In the genomic region with DNA sequence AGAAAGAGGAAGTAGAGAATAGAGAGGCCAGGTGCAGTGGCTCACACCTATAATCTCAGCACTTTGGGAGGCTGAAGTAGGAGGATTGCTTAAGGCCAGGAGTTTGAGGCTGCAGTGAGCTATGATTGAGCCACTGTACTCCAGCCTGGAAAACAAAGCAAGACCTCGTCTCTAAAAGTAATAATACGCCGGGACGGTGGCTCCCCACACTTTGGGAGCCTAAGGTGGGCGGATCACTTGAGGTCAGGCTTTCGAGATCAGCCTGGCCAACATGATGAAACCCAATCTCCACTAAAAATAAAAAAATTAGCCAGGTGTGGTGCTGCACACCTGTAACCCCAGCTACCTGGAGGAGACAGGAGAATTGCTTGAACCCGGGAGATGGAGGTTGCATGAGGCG, we compare ENCODE assay signal across 10 cellular contexts. TPM values are rescaled to one million over a fixed set of nuclear protein-coding genes. Genes with fewer than 3 reads are reported as not detected.
"Had no signal": no experiment of that assay in that cellular context is flagged by ENCODE, and none has a peak within 500 bp of the region (broad histone marks: within the 10 kb centered on the region; RNA-seq: fewer than 3 reads in every experiment).

No MANE protein-coding gene starts in this region.

RNA-seq across cellular contexts. Expression of a gene that starts 26.2 kb away (rescaled TPM):
- total RNA-seq: PC-3, RPMI7951, SJCRH30, SJSA1, SK-MEL-5 had no signal

RNA-seq across cellular contexts. Expression of a gene that starts 34.1 kb away (rescaled TPM):
- total RNA-seq: OCI-LY7, PC-3, PC-9, Peyer's patch, Right ventricle myocardium inferior, Right ventricle myocardium superior, RPMI7951, SJCRH30, SK-MEL-5 had no signal
